In genomic region chr5:181260720-181261319, GRCh38 we compare ENCODE assay signal across 2 cellular contexts.
A peak's percentile ranks its signal among the peaks of the same experiment; 100 is the strongest.
TF ChIP-seq lines count a peak whose summit lies in the region.

TRIM52 (minus strand) TSS chr5:181261143; CDS start chr5:181260813, 330 bp downstream.

TF ChIP-seq in SK-N-SH, 30 proteins besides CTCF, POLR2A, EP300 and RAD21 (continued from another document and continues in another):
- TF ChIP-seq ZBTB33 (IDR thresholded peaks at IDR 0.05; ENCODE audit: borderline replicate concordance, low read depth) (0 out of 2 replicates have a peak, but pooled peaks have one; percentile 62), TCF12 (IDR thresholded peaks at IDR 0.05) (peak; percentile 47; the same call in 1 of the 2 replicates), JUND (IDR thresholded peaks at IDR 0.05) (peak; percentile 9; the same call in 1 of the 2 replicates), FOSL2 (IDR thresholded peaks at IDR 0.05; ENCODE audit: borderline replicate concordance, low read depth) (no peak), GABPA (IDR thresholded peaks at IDR 0.05; ENCODE audit: low read depth) (no peak; the same call in 1 of the 2 replicates), REST (IDR thresholded peaks at IDR 0.05; ENCODE audit: low read depth, low read length) (peak; percentile 26; the same call in 1 of the 2 replicates), MAX (IDR thresholded peaks at IDR 0.05; ENCODE audit: low read depth) (peak; percentile 90), YY1 (IDR thresholded peaks at IDR 0.05; ENCODE audit: low read depth) (peak; percentile 67; the same call in 1 of the 2 replicates), TEAD4 (IDR thresholded peaks at IDR 0.05; ENCODE audit: borderline replicate concordance, insufficient read depth) (no peak), ELF1 (IDR thresholded peaks at IDR 0.05) (peak; percentile 50; the same call in 1 of the 2 replicates), FOXJ3 (CRISPR knock-in tag; IDR thresholded peaks at IDR 0.05) (peak; percentile 27; the same call in 1 of the 2 replicates), SIN3A (IDR thresholded peaks at IDR 0.05; ENCODE audit: borderline replicate concordance, low read depth, low read length) (peak; percentile 92), SMC3 (IDR thresholded peaks at IDR 0.05; ENCODE audit: low read depth, low read length) (no peak; the same call in 1 of the 2 replicates), NFIC (IDR thresholded peaks at IDR 0.05; ENCODE audit: borderline replicate concordance) (no peak), EZH2phosphoT487 (IDR thresholded peaks at IDR 0.05; ENCODE audit: borderline replicate concordance, low read depth) (no peak), GATA2 (CRISPR knock-in tag; IDR thresholded peaks at IDR 0.05) (no peak), TAF1 (IDR thresholded peaks at IDR 0.05; ENCODE audit: borderline replicate concordance, low read depth, low read length) (peak; percentile 96), NRF1 (IDR thresholded peaks at IDR 0.05; ENCODE audit: low read depth, low read length) (no peak), USF2 (IDR thresholded peaks at IDR 0.05; ENCODE audit: borderline replicate concordance, low read depth, low read length) (no peak), MXI1 (IDR thresholded peaks at IDR 0.05; ENCODE audit: low read depth, low read length) (peak; percentile 89), PBX3 (IDR thresholded peaks at IDR 0.05) (peak; percentile 47; the same call in 1 of the 2 replicates), USF1 (IDR thresholded peaks at IDR 0.05; ENCODE audit: borderline replicate concordance, low read depth) (0 out of 2 replicates have a peak, but pooled peaks have one; percentile 22), FOXM1 (IDR thresholded peaks at IDR 0.05; ENCODE audit: low read depth) (no peak)

TF ChIP-seq in K562, 482 proteins besides CTCF, POLR2A, EP300 and RAD21 (continued from another document and continues in another):
- peak; percentile 55; the same call in 1 of the 2 replicates for TF ChIP-seq PHF8 (IDR thresholded peaks at IDR 0.05; ENCODE audit: borderline replicate concordance, low read length)
- 0 out of 4 replicates have a peak, but pooled peaks of 1 of the 2 experiments have one; percentile 45 for TF ChIP-seq ARNT (IDR thresholded peaks at IDR 0.05)
- no peak for TF ChIP-seq HNRNPK (IDR thresholded peaks at IDR 0.05; ENCODE audit: low read depth, low read length, poor library complexity, severe bottlenecking)
- TF ChIP-seq SMARCC2 (IDR thresholded peaks at IDR 0.05; ENCODE audit: low read depth), result no peak
- peak in 1 of 2 experiments; percentile 66; a peak in 1 of 4 replicates for TF ChIP-seq KDM4B (IDR thresholded peaks at IDR 0.05; ENCODE audit: borderline replicate concordance in 2 of 2, low read depth in 1 of 2)
- no peak for TF ChIP-seq ZNF282 (CRISPR knock-in tag; IDR thresholded peaks at IDR 0.05)
- no peak for TF ChIP-seq WHSC1 (IDR thresholded peaks at IDR 0.05; ENCODE audit: low read length)
- TF ChIP-seq KDM1A (IDR thresholded peaks at IDR 0.05), result no peak
- no peak for TF ChIP-seq ZNF174 (CRISPR knock-in tag; IDR thresholded peaks at IDR 0.05)
- no peak for TF ChIP-seq FUS (optimal IDR thresholded peaks at IDR 0.05; ENCODE audit: low read depth, low read length)
- no peak for TF ChIP-seq SMARCA5 (IDR thresholded peaks at IDR 0.05)
- no peak for TF ChIP-seq SETDB1 (IDR thresholded peaks at IDR 0.05; ENCODE audit: low read length)
- no peak for TF ChIP-seq PHB (CRISPR knock-in tag; IDR thresholded peaks at IDR 0.05)
- no peak for TF ChIP-seq ZNF518B (CRISPR knock-in tag; IDR thresholded peaks at IDR 0.05)
- no peak for TF ChIP-seq SMARCE1 (IDR thresholded peaks at IDR 0.05)
- TF ChIP-seq NCOA4 (IDR thresholded peaks at IDR 0.05; ENCODE audit: partially characterized antibody), result no peak
- TF ChIP-seq SNAPC5 (CRISPR knock-in tag; IDR thresholded peaks at IDR 0.05), result no peak
- no peak for TF ChIP-seq ESRRB (CRISPR knock-in tag; IDR thresholded peaks at IDR 0.05; ENCODE audit: borderline replicate concordance)
- peak in 1 of 2 experiments; percentile 93; a peak in 2 of 4 replicates for TF ChIP-seq HDAC1 (IDR thresholded peaks at IDR 0.05)
- no peak for TF ChIP-seq ZNF609 (CRISPR knock-in tag; IDR thresholded peaks at IDR 0.05; ENCODE audit: borderline replicate concordance)
- TF ChIP-seq CTCFL (IDR thresholded peaks at IDR 0.05; ENCODE audit: borderline replicate concordance, insufficient read depth, low read depth, low read length, poor library complexity, severe bottlenecking), result no peak
- no peak for TF ChIP-seq HDAC6 (IDR thresholded peaks at IDR 0.05; ENCODE audit: low read depth, low read length)
- TF ChIP-seq ILF3 (IDR thresholded peaks at IDR 0.05; ENCODE audit: borderline replicate concordance), result no peak; the same call in 1 of the 2 replicates
- TF ChIP-seq SNIP1 (IDR thresholded peaks at IDR 0.05; ENCODE audit: low read depth), result peak; percentile 89
- no peak for TF ChIP-seq KLF16 (IDR thresholded peaks at IDR 0.05)
- TF ChIP-seq FOSL1 (tag; conservative IDR thresholded peaks at IDR 0.05), result no peak
- no peak for TF ChIP-seq ELF2 (CRISPR knock-in tag; IDR thresholded peaks at IDR 0.05)
- TF ChIP-seq ZNF384 (IDR thresholded peaks at IDR 0.05; ENCODE audit: low read depth, low read length), result peak; percentile 26; the same call in 1 of the 2 replicates
- no peak for TF ChIP-seq STAT5B (CRISPR knock-in tag; IDR thresholded peaks at IDR 0.05)
- no peak for TF ChIP-seq ZNF785 (CRISPR knock-in tag; IDR thresholded peaks at IDR 0.05)
- TF ChIP-seq ZNF76 (CRISPR knock-in tag; IDR thresholded peaks at IDR 0.05; ENCODE audit: borderline replicate concordance), result 0 out of 2 replicates have a peak, but pooled peaks have one; percentile 33
- TF ChIP-seq HDAC2 (IDR thresholded peaks at IDR 0.05), result peak; percentile 73; the same call in 1 of the 2 replicates
- TF ChIP-seq IRF9 (tag; IDR thresholded peaks at IDR 0.05), result no peak
- TF ChIP-seq ZNF165 (CRISPR knock-in tag; IDR thresholded peaks at IDR 0.05; ENCODE audit: borderline replicate concordance), result no peak
- peak; percentile 66 for TF ChIP-seq HMGN3 (IDR thresholded peaks at IDR 0.05; ENCODE audit: borderline replicate concordance, extremely low read depth, insufficient read length, low read depth, low read length)
